Comparison of ENCODE assay signal across 10 cellular contexts in genomic region chr1:47577310-47578025, GRCh38.
"Had no signal": no experiment of that assay in that cellular context is flagged by ENCODE, and none has a peak within 500 bp of the region (broad histone marks: within the 10 kb centered on the region; RNA-seq: fewer than 3 reads in every experiment).

No MANE protein-coding gene starts in this region.

- H3K27ac Mint-ChIP-seq: natural killer cell treated with Interleukin-12 subunit alpha and Interleukin-12 subunit beta and Interleukin-15 and Interleukin-18, amount 100 ng/mL, for 72 hours; stimulated activated naive B cell treated with anti-CD40 and anti-IgM and Interleukin-4, amounts not matched to agents 10 μg/mL and 1 μg/mL and 100 μg/mL, for 72 hours had no signal

- H3K27ac ChIP-seq: tibial artery had no signal

- H3K4me1 Mint-ChIP-seq: stimulated activated naive B cell treated with anti-CD40 and anti-IgM and Interleukin-4, amounts not matched to agents 10 μg/mL and 1 μg/mL and 100 μg/mL, for 72 hours had no signal

- H3K36me3 ChIP-seq: tibial artery had no signal

- H3K9me3 Mint-ChIP-seq: natural killer cell treated with Interleukin-12 subunit alpha and Interleukin-12 subunit beta and Interleukin-15 and Interleukin-18, amount 100 ng/mL, for 72 hours; stimulated activated naive B cell treated with anti-CD40 and anti-IgM and Interleukin-4, amounts not matched to agents 10 μg/mL and 1 μg/mL and 100 μg/mL, for 72 hours had no signal

- H3K4me3 ChIP-seq: tibial artery had no signal

- ATAC-seq: left lobe of liver; natural killer cell treated with Interleukin-12 subunit alpha and Interleukin-12 subunit beta and Interleukin-15 and Interleukin-18, amount 100 ng/mL, for 72 hours; stimulated activated naive B cell treated with anti-CD40 and anti-IgM and Interleukin-4, amounts not matched to agents 10 μg/mL and 1 μg/mL and 100 μg/mL, for 72 hours had no signal

- H3K27me3 ChIP-seq: tibial artery had no signal

- H3K36me3 Mint-ChIP-seq: natural killer cell treated with Interleukin-12 subunit alpha and Interleukin-12 subunit beta and Interleukin-15 and Interleukin-18, amount 100 ng/mL, for 72 hours; stimulated activated naive B cell treated with anti-CD40 and anti-IgM and Interleukin-4, amounts not matched to agents 10 μg/mL and 1 μg/mL and 100 μg/mL, for 72 hours had no signal

- H3K4me3 Mint-ChIP-seq: natural killer cell treated with Interleukin-12 subunit alpha and Interleukin-12 subunit beta and Interleukin-15 and Interleukin-18, amount 100 ng/mL, for 72 hours; stimulated activated naive B cell treated with anti-CD40 and anti-IgM and Interleukin-4, amounts not matched to agents 10 μg/mL and 1 μg/mL and 100 μg/mL, for 72 hours had no signal

- H3K9me3 ChIP-seq: tibial artery had no signal

- DNase-seq: activated CD4-positive, CD25-positive, alpha-beta regulatory T cell treated with anti-CD3 and anti-CD28 coated beads, Interleukin-2, amount 50 U/mL, for 72 hours; activated naive CD4-positive, alpha-beta T cell treated with anti-CD3 and anti-CD28 coated beads, Interleukin-2, amount 50 U/mL, for 16 hours; activated T-cell treated with anti-CD3 and anti-CD28 coated beads for 4 hours; mammary epithelial cell; stimulated activated CD4-positive, alpha-beta T cell treated with anti-CD3 and anti-CD28 coated beads, Interleukin-15, amount 100 ng/mL, for 24 hours; stimulated activated CD4-positive, alpha-beta T cell treated with anti-CD3 and anti-CD28 coated beads, Interleukin-4, amount 100 ng/mL, for 1 hour; stimulated activated naive B cell treated with anti-CD40 and anti-IgM and Interleukin-4, amounts not matched to agents 10 μg/mL and 1 μg/mL and 100 μg/mL, for 72 hours had no signal
